Comparison of ENCODE assay signal across 13 cellular contexts in genomic region chr1:92956254-92956653, GRCh38. TPM values are rescaled to one million over a fixed set of nuclear protein-coding genes. Genes with fewer than 3 reads are reported as not detected.
DNase-seq lines count a peak whose midpoint lies in the region; ATAC-seq and TF ChIP-seq lines count a peak whose summit lies in the region.
"Had no signal": no experiment of that assay in that cellular context is flagged by ENCODE, and none has a peak within 500 bp of the region (broad histone marks: within the 10 kb centered on the region; RNA-seq: fewer than 3 reads in every experiment).

No MANE protein-coding gene starts in this region.

- peaks cover 62% of the 10 kb centered on the region for H3K4me1 ChIP-seq in CD8-positive, alpha-beta memory T cell (ENCODE audit: insufficient read depth, low read length)
- H3K4me1 ChIP-seq in naive thymus-derived CD4-positive, alpha-beta T cell (ENCODE audit: control insufficient read depth in 2 of 2, insufficient read depth in 2 of 2, low read length in 2 of 2): peaks cover 24 to 44% of the 10 kb centered on the region in 2 donors
- peaks cover 3 to 16% of the 10 kb centered on the region in 2 donors for H3K4me1 ChIP-seq in adrenal gland (replicated peaks in 1 of 2)
- H3K4me1 ChIP-seq: breast epithelium had no signal

- intact Hi-C loops in naive thymus-derived CD4-positive, alpha-beta T cell (cut with micrococcal nuclease): no loop called here
- intact Hi-C loops in adrenal gland (cut with DNase I): no loop called here

- CTCF ChIA-PET in CD8-positive, alpha-beta memory T cell (lab: Charles Lee): interaction anchor here (0.9 to 11.1 kb wide), 5 partner anchors 8 to 124 kb away, joined by 3 to 187 read pairs (median 5); partner anchors contain the start of gene RPL5
- CTCF ChIA-PET in activated CD4-positive, alpha-beta memory T cell treated with anti-CD3 and anti-CD28 coated beads, Interleukin-2, amount 10 ng/mL, durations not matched to agents 7 days and 5 days (lab: Charles Lee): interaction anchor here (1.1 to 9.6 kb wide), 4 partner anchors 37 to 124 kb away, joined by 5 to 176 read pairs (median 87); partner anchors contain the start of gene RPL5
- CTCF ChIA-PET in naive thymus-derived CD4-positive, alpha-beta T cell (lab: Charles Lee): interaction anchor here (0.7 to 1.1 kb wide), 3 partner anchors 12 to 97 kb away, joined by 3 to 8 read pairs (median 5); no protein-coding TSS in a partner anchor

- H3K36me3 ChIP-seq in CD8-positive, alpha-beta memory T cell (ENCODE audit: insufficient read depth, low read length): no peaks in the 10 kb centered on the region
- no peaks in the 10 kb centered on the region for H3K36me3 ChIP-seq in KOPT-K1 (ENCODE audit: insufficient read depth, low read length)
- H3K36me3 ChIP-seq in naive thymus-derived CD4-positive, alpha-beta T cell (ENCODE audit: control insufficient read depth in 2 of 3, insufficient read depth in 3 of 3, low read length in 3 of 3): no peaks in the 10 kb centered on the region
- no peaks in the 10 kb centered on the region for H3K36me3 ChIP-seq in adrenal gland (replicated peaks in 1 of 2)
- H3K36me3 ChIP-seq: breast epithelium had no signal

- H3K4me1 Mint-ChIP-seq in CD8-positive, alpha-beta memory T cell: peaks cover 53 to 70% (median 68%) of the 10 kb centered on the region in 3 donors
- peaks cover 50% of the 10 kb centered on the region for H3K4me1 Mint-ChIP-seq in activated CD4-positive, alpha-beta memory T cell treated with anti-CD3 and anti-CD28 coated beads, Interleukin-2, amount 10 ng/mL, durations not matched to agents 7 days and 5 days
- peaks cover 57 to 74% (median 67%) of the 10 kb centered on the region in 7 donors for H3K4me1 Mint-ChIP-seq in naive thymus-derived CD4-positive, alpha-beta T cell

- peaks cover 0 to 3% of the 10 kb centered on the region in 2 donors for H3K27me3 Mint-ChIP-seq in CD8-positive, alpha-beta memory T cell
- H3K27me3 Mint-ChIP-seq in activated CD4-positive, alpha-beta memory T cell treated with anti-CD3 and anti-CD28 coated beads, Interleukin-2, amount 10 ng/mL, durations not matched to agents 7 days and 5 days: no peaks in the 10 kb centered on the region
- no peaks in the 10 kb centered on the region for H3K27me3 Mint-ChIP-seq in naive thymus-derived CD4-positive, alpha-beta T cell

- no peak for TF ChIP-seq POLR2A in adrenal gland (IDR thresholded peaks at IDR 0.05)

- peak overlapping the region in 6 of 7 donors; percentile 8 to 71 (median 44) for H3K4me3 Mint-ChIP-seq in CD8-positive, alpha-beta memory T cell
- peak overlapping the region; percentile 60 for H3K4me3 Mint-ChIP-seq in activated CD4-positive, alpha-beta memory T cell treated with anti-CD3 and anti-CD28 coated beads, Interleukin-2, amount 10 ng/mL, durations not matched to agents 7 days and 5 days
- peak overlapping the region in 5 of 10 donors; percentile 7 to 56 (median 26) for H3K4me3 Mint-ChIP-seq in naive thymus-derived CD4-positive, alpha-beta T cell

- no peaks in the 10 kb centered on the region for H3K9me3 Mint-ChIP-seq in CD8-positive, alpha-beta memory T cell
- H3K9me3 Mint-ChIP-seq in activated CD4-positive, alpha-beta memory T cell treated with anti-CD3 and anti-CD28 coated beads, Interleukin-2, amount 10 ng/mL, durations not matched to agents 7 days and 5 days: no peaks in the 10 kb centered on the region
- H3K9me3 Mint-ChIP-seq in naive thymus-derived CD4-positive, alpha-beta T cell: peaks cover 0 to 6% (median 0%) of the 10 kb centered on the region in 11 donors

- H3K27ac ChIP-seq in CD8-positive, alpha-beta memory T cell (ENCODE audit: low read depth, low read length): no peak overlapping the region
- H3K27ac ChIP-seq in KOPT-K1 (ENCODE audit: low read depth, low read length, poor library complexity, severe bottlenecking) (peak overlapping the region; percentile 67), adrenal gland (no peak overlapping the region)
- peak overlapping the region; percentile 29 for H3K27ac ChIP-seq in naive thymus-derived CD4-positive, alpha-beta T cell (ENCODE audit: low read depth, low read length)
- H3K27ac ChIP-seq: breast epithelium, C4-2B had no signal

- H3K9me3 ChIP-seq in CD8-positive, alpha-beta memory T cell (ENCODE audit: low read length): no peaks in the 10 kb centered on the region
- H3K9me3 ChIP-seq in KOPT-K1 (ENCODE audit: insufficient read depth, low read length, poor library complexity, severe bottlenecking): no peaks in the 10 kb centered on the region
- no peaks in the 10 kb centered on the region for H3K9me3 ChIP-seq in naive thymus-derived CD4-positive, alpha-beta T cell (ENCODE audit: control insufficient read depth in 2 of 3, low read length in 3 of 3)
- no peaks in the 10 kb centered on the region for H3K9me3 ChIP-seq in adrenal gland (replicated peaks in 1 of 3)
- H3K9me3 ChIP-seq: breast epithelium, mucosa of descending colon had no signal

- no peak for ATAC-seq in naive thymus-derived CD4-positive, alpha-beta T cell
- ATAC-seq in GM21390 (IDR thresholded peaks at IDR 0.05; ENCODE audit: unreplicated experiment) (no peak), GM19351 (IDR thresholded peaks at IDR 0.05; ENCODE audit: unreplicated experiment) (no peak)
- ATAC-seq: mucosa of descending colon had no signal

- no peak for DNase-seq in CD8-positive, alpha-beta memory T cell
- no peak for DNase-seq in activated CD4-positive, alpha-beta memory T cell treated with anti-CD3 and anti-CD28 coated beads, Interleukin-2, amount 10 ng/mL, durations not matched to agents 7 days and 5 days
- DNase-seq in naive thymus-derived CD4-positive, alpha-beta T cell: no peak
- DNase-seq in adrenal gland (no peak), SKM-1 treated with dmso at 0.1 percent for 144 hours (lab: John Stamatoyannopoulos, UW; ENCODE audit: unreplicated experiment) (no peak)
- DNase-seq: activated CD4-positive, alpha-beta T cell treated with anti-CD3 and anti-CD28 coated beads for 1 hour; activated gamma-delta T cell treated with Interleukin-2 at 50 U/mL for 16 hours; mucosa of descending colon had no signal

- H3K27me3 ChIP-seq in CD8-positive, alpha-beta memory T cell (ENCODE audit: insufficient read depth, low read length, poor library complexity, severe bottlenecking): no peaks in the 10 kb centered on the region
- H3K27me3 ChIP-seq in naive thymus-derived CD4-positive, alpha-beta T cell (ENCODE audit: control insufficient read depth in 2 of 2, insufficient read depth in 2 of 2, low read length in 2 of 2): no peaks in the 10 kb centered on the region
- no peaks in the 10 kb centered on the region for H3K27me3 ChIP-seq in adrenal gland
- H3K27me3 ChIP-seq: breast epithelium had no signal

- no peak for TF ChIP-seq CTCF in adrenal gland (IDR thresholded peaks at IDR 0.05)

- POLR2A ChIA-PET in CD8-positive, alpha-beta memory T cell (lab: Charles Lee): no interaction called here
- POLR2A ChIA-PET in activated CD4-positive, alpha-beta memory T cell treated with anti-CD3 and anti-CD28 coated beads, Interleukin-2, amount 10 ng/mL, durations not matched to agents 7 days and 5 days (lab: Charles Lee): interaction anchor here (1.0 to 10.0 kb wide), 7 partner anchors 8 to 389 kb away, joined by 3 to 259 read pairs (median 4); partner anchors contain the start of genes DR1 and RPL5
- POLR2A ChIA-PET in naive thymus-derived CD4-positive, alpha-beta T cell (lab: Charles Lee): interaction anchor here (0.8 to 1.4 kb wide), 3 partner anchors 93 to 124 kb away, joined by 7 to 12 read pairs (median 9); partner anchors contain the start of gene RPL5

- no peak overlapping the region for H3K4me3 ChIP-seq in CD8-positive, alpha-beta memory T cell (ENCODE audit: low read length)
- H3K4me3 ChIP-seq in naive thymus-derived CD4-positive, alpha-beta T cell (ENCODE audit: low read length): no peak overlapping the region
- H3K4me3 ChIP-seq in adrenal gland: no peak overlapping the region
- H3K4me3 ChIP-seq: breast epithelium, mucosa of descending colon had no signal

- H3K27ac Mint-ChIP-seq in CD8-positive, alpha-beta memory T cell: peak overlapping the region; percentile 42 to 86 (median 76)
- H3K27ac Mint-ChIP-seq in activated CD4-positive, alpha-beta memory T cell treated with anti-CD3 and anti-CD28 coated beads, Interleukin-2, amount 10 ng/mL, durations not matched to agents 7 days and 5 days: peak overlapping the region; percentile 80
- H3K27ac Mint-ChIP-seq in naive thymus-derived CD4-positive, alpha-beta T cell: peak overlapping the region in 8 of 9 donors; percentile 7 to 60 (median 48)

- H3K36me3 Mint-ChIP-seq in CD8-positive, alpha-beta memory T cell: peaks cover 0 to 5% (median 2%) of the 10 kb centered on the region in 3 donors
- peaks cover 5% of the 10 kb centered on the region for H3K36me3 Mint-ChIP-seq in activated CD4-positive, alpha-beta memory T cell treated with anti-CD3 and anti-CD28 coated beads, Interleukin-2, amount 10 ng/mL, durations not matched to agents 7 days and 5 days (ENCODE audit: low read depth)
- H3K36me3 Mint-ChIP-seq in naive thymus-derived CD4-positive, alpha-beta T cell: peaks cover 0 to 8% (median 5%) of the 10 kb centered on the region in 5 donors

RNA-seq across cellular contexts. Expression of gene DIPK1A, which starts 5.0 kb away (rescaled TPM):
- total RNA-seq in CD8-positive, alpha-beta memory T cell: 10 to 100 TPM; 10.9 to 12.9 TPM
- 15.7 TPM for polyA plus RNA-seq in CD8-positive, alpha-beta memory T cell
- 10 to 100 TPM; 12.7 to 17.2 TPM for total RNA-seq in activated CD4-positive, alpha-beta memory T cell treated with anti-CD3 and anti-CD28 coated beads, Interleukin-2, amount 10 ng/mL, durations not matched to agents 7 days and 5 days
- 10 to 100 TPM in 4 of 5 experiments, 1 to 10 TPM in 1; 9.9 to 15.8 (median 14.9) TPM for total RNA-seq in naive thymus-derived CD4-positive, alpha-beta T cell
- 10 to 100 TPM; 17.3 to 21.9 TPM for polyA plus RNA-seq in naive thymus-derived CD4-positive, alpha-beta T cell
- total RNA-seq in adrenal gland: 1 to 10 TPM in 7 of 8 donors, under 1 TPM in 1; 0.91 to 7.3 (median 3.0) TPM
- polyA plus RNA-seq in adrenal gland: 1 to 10 TPM; 1.4 to 5.0 (median 1.7) TPM

Comparison
In these comparisons a context has a peak if more than half of its experiments do, and no peak if none do; other contexts are left out.
1. H3K27ac ChIP-seq: peak in KOPT-K1 (single experiment) and naive thymus-derived CD4-positive, alpha-beta T cell (single experiment); none in CD8-positive, alpha-beta memory T cell (single experiment) and adrenal gland (0 of 5).
2. Peak in every context shown above with its lines, with median percentiles within 50 percentile points of each other: H3K27ac Mint-ChIP-seq.